In the genomic region with DNA sequence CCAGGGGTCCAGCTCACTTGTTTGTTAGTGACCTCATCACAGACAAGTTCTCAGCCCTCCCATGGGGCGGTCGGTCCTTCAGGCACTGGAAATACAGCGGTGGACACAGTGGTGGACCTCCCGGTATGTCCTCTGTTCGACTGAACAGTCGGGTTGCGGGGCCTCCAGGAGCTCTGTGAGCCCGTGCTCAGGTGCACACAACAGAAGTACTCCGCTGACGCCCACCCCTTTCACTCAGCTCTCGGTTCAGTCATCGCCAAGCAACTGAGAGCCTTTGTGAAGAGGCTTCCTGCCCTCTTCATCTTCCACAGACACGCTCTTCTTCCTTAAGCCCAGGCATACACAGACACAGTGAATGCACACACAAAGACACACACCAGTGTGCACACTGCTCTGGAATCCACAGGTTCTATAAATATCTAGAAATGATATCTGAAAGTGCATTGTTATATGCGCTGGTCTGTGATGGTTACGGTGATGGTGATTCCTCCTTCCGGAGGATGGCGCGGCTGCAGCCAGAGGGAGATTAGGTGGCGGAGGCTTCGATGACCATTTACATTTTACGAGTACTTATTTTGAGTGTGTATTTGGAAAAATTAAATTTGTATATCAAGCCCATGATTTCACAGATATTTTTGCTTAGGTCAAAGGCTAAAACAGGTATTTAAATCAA, we compare ENCODE assay signal across 19 cellular contexts. TPM values are rescaled to one million over a fixed set of nuclear protein-coding genes. Genes with fewer than 3 reads are reported as not detected.
"Had no signal": no experiment of that assay in that cellular context is flagged by ENCODE, and none has a peak within 500 bp of the region (broad histone marks: within the 10 kb centered on the region; RNA-seq: fewer than 3 reads in every experiment).

No MANE protein-coding gene starts in this region.

- H3K27me3 ChIP-seq: testis had no signal

- ATAC-seq: gastroesophageal sphincter; naive thymus-derived CD8-positive, alpha-beta T cell; stimulated activated naive CD8-positive, alpha-beta T cell treated with anti-CD3 and anti-CD28 coated beads, Interleukin-15, amount 100 ng/mL, for 72 hours had no signal

- H3K4me1 ChIP-seq: adrenal gland, testis had no signal

- H3K9me3 Mint-ChIP-seq: activated T-cell treated with anti-CD3 and anti-CD28 coated beads, Interleukin-2, amount 50 U/mL, for 24 hours; naive thymus-derived CD8-positive, alpha-beta T cell; stimulated activated naive CD8-positive, alpha-beta T cell treated with anti-CD3 and anti-CD28 coated beads, Interleukin-15, amount 100 ng/mL, for 72 hours had no signal

- H3K27ac Mint-ChIP-seq: activated T-cell treated with anti-CD3 and anti-CD28 coated beads, Interleukin-2, amount 50 U/mL, for 24 hours; naive thymus-derived CD8-positive, alpha-beta T cell had no signal

- H3K4me3 Mint-ChIP-seq: activated T-cell treated with anti-CD3 and anti-CD28 coated beads, Interleukin-2, amount 50 U/mL, for 24 hours; naive thymus-derived CD8-positive, alpha-beta T cell; stimulated activated naive CD8-positive, alpha-beta T cell treated with anti-CD3 and anti-CD28 coated beads, Interleukin-15, amount 100 ng/mL, for 72 hours had no signal

- DNase-seq: activated CD4-positive, alpha-beta T cell treated with anti-CD3 and anti-CD28 coated beads for 48 hours; activated gamma-delta T cell treated with Interleukin-2 at 50 U/mL for 16 hours; activated T-cell treated with anti-CD3 and anti-CD28 coated beads, Interleukin-2, amount 50 U/mL, for 24 hours; central memory CD4-positive, alpha-beta T cell; cortex of kidney; effector memory CD4-positive, alpha-beta T cell; hippocampal formation; SK-N-SH; stimulated activated CD4-positive, alpha-beta T cell treated with anti-CD3 and anti-CD28 coated beads, Interleukin-4, amount 100 ng/mL, for 4 hours; stimulated activated naive CD8-positive, alpha-beta T cell treated with anti-CD3 and anti-CD28 coated beads, Interleukin-15, amount 100 ng/mL, for 72 hours; testis; WERI-Rb-1 had no signal

- H3K27ac ChIP-seq: adrenal gland, epithelial cell of prostate, gastroesophageal sphincter, testis, WERI-Rb-1 had no signal

- H3K9me3 ChIP-seq: adrenal gland, SK-N-SH, testis had no signal

- H3K36me3 ChIP-seq: adrenal gland, gastroesophageal sphincter, WERI-Rb-1 had no signal

- H3K4me3 ChIP-seq: adrenal gland, gastroesophageal sphincter, testis had no signal

- H3K4me1 Mint-ChIP-seq: stimulated activated naive CD8-positive, alpha-beta T cell treated with anti-CD3 and anti-CD28 coated beads, Interleukin-15, amount 100 ng/mL, for 72 hours had no signal

- H3K36me3 Mint-ChIP-seq: naive thymus-derived CD8-positive, alpha-beta T cell had no signal

RNA-seq across cellular contexts. Expression of a gene that starts 46.8 kb away (rescaled TPM):
- total RNA-seq: adrenal gland; gastroesophageal sphincter; lung microvascular endothelial cell; mononuclear cell; naive thymus-derived CD8-positive, alpha-beta T cell; pulmonary artery endothelial cell had no signal
